Comparison of ENCODE assay signal across 26 cellular contexts in the genomic region with DNA sequence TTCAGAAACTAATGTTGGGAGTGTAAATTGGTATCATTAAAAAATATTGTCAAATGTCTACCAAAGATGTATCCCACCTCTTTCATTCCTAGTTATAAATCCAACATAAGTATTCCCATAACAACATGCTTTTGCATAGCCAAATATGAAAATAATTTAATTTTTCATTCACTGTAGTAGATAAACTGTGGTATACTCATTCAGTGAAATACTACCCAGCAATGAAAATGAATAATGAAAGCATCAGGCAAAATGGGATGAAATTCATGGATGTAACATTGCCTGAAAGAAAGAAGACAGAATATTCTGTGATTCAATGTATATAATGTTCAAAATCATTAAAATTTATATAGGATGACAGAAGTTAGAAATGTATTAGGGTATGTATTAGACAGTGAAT.
"Had no signal": no experiment of that assay in that cellular context is flagged by ENCODE, and none has a peak within 500 bp of the region (broad histone marks: within the 10 kb centered on the region; RNA-seq: fewer than 3 reads in every experiment).

No MANE protein-coding gene starts in this region.

- DNase-seq: stimulated activated CD4-positive, alpha-beta T cell treated with anti-CD3 and anti-CD28 coated beads, Interleukin-2, amount 100 ng/mL, for 48 hours; stimulated activated CD4-positive, alpha-beta T cell treated with anti-CD3 and anti-CD28 coated beads, Interleukin-4, amount 100 ng/mL, for 1 hour; stimulated activated CD4-positive, alpha-beta T cell treated with anti-CD3 and anti-CD28 coated beads, Interleukin-4, amount 100 ng/mL, for 24 hours; stimulated activated CD4-positive, alpha-beta T cell treated with anti-CD3 and anti-CD28 coated beads, Interleukin-4, amount 100 ng/mL, for 4 hours; stimulated activated CD8-positive, alpha-beta memory T cell treated with anti-CD3 and anti-CD28 coated beads, Interleukin-4, amount 100 ng/mL, for 48 hours; stimulated activated naive B cell treated with anti-CD40 and anti-IgM and Interleukin-4, amounts not matched to agents 10 μg/mL and 1 μg/mL and 100 μg/mL, for 72 hours; stimulated activated naive CD4-positive, alpha-beta T cell; stimulated activated naive CD4-positive, alpha-beta T cell treated with Interleukin-2 at 50 U/mL for 16 hours; stimulated activated naive CD8-positive, alpha-beta T cell treated with anti-CD3 and anti-CD28 coated beads, Interleukin-15, amount 100 ng/mL, for 72 hours; stimulated activated naive CD8-positive, alpha-beta T cell treated with anti-CD3 and anti-CD28 coated beads, Interleukin-15, Interleukin-2, amounts not matched to agents 100 U/mL and 50 U/mL, for 24 hours; stomach; substantia nigra; testis; thyroid gland; tibial artery; transverse colon; trophoblast cell; upper lobe of right lung; uterus had no signal

- ATAC-seq: stimulated activated effector memory CD8-positive, alpha-beta T cell treated with anti-CD3 and anti-CD28 coated beads, Interleukin-12 subunit alpha, Interleukin-12 subunit beta, amount 100 ng/mL, for 72 hours; stimulated activated memory B cell treated with anti-CD40 and anti-IgM and Interleukin-4, amounts not matched to agents 10 μg/mL and 1 μg/mL and 100 μg/mL, for 72 hours; stimulated activated naive B cell treated with anti-CD40 and anti-IgM and Interleukin-4, amounts not matched to agents 10 μg/mL and 1 μg/mL and 100 μg/mL, for 72 hours; stimulated activated naive CD8-positive, alpha-beta T cell treated with anti-CD3 and anti-CD28 coated beads, Interleukin-15, amount 100 ng/mL, for 72 hours; stimulated activated naive CD8-positive, alpha-beta T cell treated with anti-CD3 and anti-CD28 coated beads, Interleukin-15, Interleukin-2, amounts not matched to agents 100 U/mL and 50 U/mL, for 24 hours; upper lobe of right lung had no signal

- H3K27me3 ChIP-seq: stomach, suprapubic skin, testis, thyroid gland, tibial artery, tibial nerve, transverse colon, upper lobe of left lung, upper lobe of right lung, uterus, vagina had no signal

- H3K36me3 ChIP-seq: stomach, suprapubic skin, thoracic aorta, thyroid gland, tibial artery, tibial nerve, transverse colon, upper lobe of left lung, upper lobe of right lung, uterus, vagina had no signal

- H3K4me3 ChIP-seq: stomach, suprapubic skin, testis, thoracic aorta, thyroid gland, tibial artery, tibial nerve, transverse colon, upper lobe of left lung, upper lobe of right lung, uterus, vagina had no signal

- H3K27ac ChIP-seq: stomach, suprapubic skin, testis, thoracic aorta, thyroid gland, tibial artery, tibial nerve, transverse colon, upper lobe of left lung, upper lobe of right lung, uterus, vagina had no signal

- H3K4me1 ChIP-seq: suprapubic skin, testis, thyroid gland, tibial artery, tibial nerve, transverse colon, upper lobe of right lung, uterus, vagina had no signal

- H3K9me3 ChIP-seq: suprapubic skin, testis, thoracic aorta, thyroid gland, tibial artery, transverse colon, upper lobe of left lung, upper lobe of right lung, uterus, vagina had no signal
